Comparison of ENCODE assay signal across 2 cellular contexts in the genomic region with DNA sequence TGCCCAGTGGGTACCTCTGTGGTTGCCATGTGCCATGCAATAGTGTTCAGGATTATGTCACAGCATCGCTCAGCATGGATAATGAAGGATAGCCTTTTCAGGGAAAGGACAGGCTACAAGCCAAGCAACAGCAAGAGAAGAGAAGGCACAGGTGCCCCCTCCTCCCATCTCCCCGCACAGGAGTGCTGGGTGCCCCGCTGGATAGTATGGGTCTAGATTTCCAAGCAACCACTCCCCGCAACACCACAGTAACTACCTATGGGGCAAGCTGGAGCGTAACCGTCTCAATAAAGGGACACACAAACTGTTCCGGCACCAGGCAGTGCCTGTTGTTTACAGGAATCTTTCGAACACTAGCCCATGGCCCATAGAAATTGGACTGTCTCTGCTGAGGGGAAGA.
TF ChIP-seq lines count a peak whose summit lies in the region.

No MANE protein-coding gene starts in this region.

TF ChIP-seq in IMR-90, 13 proteins besides CTCF, POLR2A, EP300 and RAD21:
- no peak for TF ChIP-seq FOS (IDR thresholded peaks at IDR 0.05; ENCODE audit: low read depth, low read length)
- TF ChIP-seq MAFK (IDR thresholded peaks at IDR 0.05; ENCODE audit: low read depth, low read length) = no peak
- TF ChIP-seq NFE2L2 (IDR thresholded peaks at IDR 0.05; ENCODE audit: low read depth, low read length) = no peak
- TF ChIP-seq CEBPB (IDR thresholded peaks at IDR 0.05; ENCODE audit: low read depth, low read length) = no peak
- no peak for TF ChIP-seq RCOR1 (IDR thresholded peaks at IDR 0.05; ENCODE audit: insufficient replicate concordance, low read length)
- no peak for TF ChIP-seq RFX5 (IDR thresholded peaks at IDR 0.05; ENCODE audit: low read depth, low read length)
- no peak for TF ChIP-seq MXI1 (IDR thresholded peaks at IDR 0.05; ENCODE audit: borderline replicate concordance, low read depth, low read length)
- TF ChIP-seq SMC3 (IDR thresholded peaks at IDR 0.05; ENCODE audit: low read depth, low read length) = no peak
- TF ChIP-seq MAZ (IDR thresholded peaks at IDR 0.05; ENCODE audit: borderline replicate concordance, low read depth, low read length) = no peak
- TF ChIP-seq, protein P1, sequence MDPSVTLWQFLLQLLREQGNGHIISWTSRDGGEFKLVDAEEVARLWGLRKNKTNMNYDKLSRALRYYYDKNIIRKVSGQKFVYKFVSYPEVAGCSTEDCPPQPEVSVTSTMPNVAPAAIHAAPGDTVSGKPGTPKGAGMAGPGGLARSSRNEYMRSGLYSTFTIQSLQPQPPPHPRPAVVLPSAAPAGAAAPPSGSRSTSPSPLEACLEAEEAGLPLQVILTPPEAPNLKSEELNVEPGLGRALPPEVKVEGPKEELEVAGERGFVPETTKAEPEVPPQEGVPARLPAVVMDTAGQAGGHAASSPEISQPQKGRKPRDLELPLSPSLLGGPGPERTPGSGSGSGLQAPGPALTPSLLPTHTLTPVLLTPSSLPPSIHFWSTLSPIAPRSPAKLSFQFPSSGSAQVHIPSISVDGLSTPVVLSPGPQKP (IDR thresholded peaks at IDR 0.05; ENCODE audit: borderline replicate concordance, low read depth, low read length) = no peak
- no peak for TF ChIP-seq BHLHE40 (IDR thresholded peaks at IDR 0.05; ENCODE audit: low read depth, low read length)
- TF ChIP-seq CHD1 (IDR thresholded peaks at IDR 0.05; ENCODE audit: low read depth, low read length) = no peak
- TF ChIP-seq, protein P2, sequence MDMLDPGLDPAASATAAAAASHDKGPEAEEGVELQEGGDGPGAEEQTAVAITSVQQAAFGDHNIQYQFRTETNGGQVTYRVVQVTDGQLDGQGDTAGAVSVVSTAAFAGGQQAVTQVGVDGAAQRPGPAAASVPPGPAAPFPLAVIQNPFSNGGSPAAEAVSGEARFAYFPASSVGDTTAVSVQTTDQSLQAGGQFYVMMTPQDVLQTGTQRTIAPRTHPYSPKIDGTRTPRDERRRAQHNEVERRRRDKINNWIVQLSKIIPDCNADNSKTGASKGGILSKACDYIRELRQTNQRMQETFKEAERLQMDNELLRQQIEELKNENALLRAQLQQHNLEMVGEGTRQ (IDR thresholded peaks at IDR 0.05; ENCODE audit: low read depth, low read length) = no peak

TF ChIP-seq in H1, 55 proteins besides CTCF, POLR2A, EP300 and RAD21:
- TF ChIP-seq POU5F1 (IDR thresholded peaks at IDR 0.05; ENCODE audit: low read depth, low read length) = no peak
- TF ChIP-seq, protein P3, sequence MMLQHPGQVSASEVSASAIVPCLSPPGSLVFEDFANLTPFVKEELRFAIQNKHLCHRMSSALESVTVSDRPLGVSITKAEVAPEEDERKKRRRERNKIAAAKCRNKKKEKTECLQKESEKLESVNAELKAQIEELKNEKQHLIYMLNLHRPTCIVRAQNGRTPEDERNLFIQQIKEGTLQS (IDR thresholded peaks at IDR 0.05; ENCODE audit: insufficient read depth, low read depth, low read length) = no peak
- TF ChIP-seq PHF8 (conservative IDR thresholded peaks at IDR 0.05; ENCODE audit: low read depth, low read length) = no peak
- TF ChIP-seq EGR1 (IDR thresholded peaks at IDR 0.05; ENCODE audit: borderline replicate concordance, low read depth, low read length) = no peak
- TF ChIP-seq CBX5 (IDR thresholded peaks at IDR 0.05; ENCODE audit: low read depth, low read length) = no peak
- TF ChIP-seq, protein P2 (IDR thresholded peaks at IDR 0.05; ENCODE audit: low read length) = no peak
- TF ChIP-seq RFX5 (IDR thresholded peaks at IDR 0.05; ENCODE audit: borderline replicate concordance, low read depth, low read length) = no peak
- TF ChIP-seq CHD2 (IDR thresholded peaks at IDR 0.05; ENCODE audit: low read length) = no peak
- TF ChIP-seq KDM5A (IDR thresholded peaks at IDR 0.05; ENCODE audit: low read length) = no peak
- TF ChIP-seq HDAC6 (IDR thresholded peaks at IDR 0.05; ENCODE audit: low read depth, low read length) = no peak
- no peak for TF ChIP-seq TBP (IDR thresholded peaks at IDR 0.05; ENCODE audit: low read depth, low read length)
- TF ChIP-seq SIRT6 (IDR thresholded peaks at IDR 0.05; ENCODE audit: low read length) = no peak
- no peak for TF ChIP-seq BCL11A (IDR thresholded peaks at IDR 0.05; ENCODE audit: low read depth in 2 of 2, low read length in 2 of 2)
- TF ChIP-seq FOSL1 (IDR thresholded peaks at IDR 0.05; ENCODE audit: insufficient read depth, low read depth, low read length) = no peak
- TF ChIP-seq SP1 (IDR thresholded peaks at IDR 0.05; ENCODE audit: low read depth, low read length) = no peak
